Comparison of ENCODE assay signal across 1 cellular context in genomic region chr18:55346961-55347740, GRCh38.
TF ChIP-seq lines count a peak whose summit lies in the region.

No MANE protein-coding gene starts in this region.

TF ChIP-seq in GM23338, 12 proteins besides CTCF, POLR2A, EP300 and RAD21 (continued from another document):
- TF ChIP-seq, protein P1, sequence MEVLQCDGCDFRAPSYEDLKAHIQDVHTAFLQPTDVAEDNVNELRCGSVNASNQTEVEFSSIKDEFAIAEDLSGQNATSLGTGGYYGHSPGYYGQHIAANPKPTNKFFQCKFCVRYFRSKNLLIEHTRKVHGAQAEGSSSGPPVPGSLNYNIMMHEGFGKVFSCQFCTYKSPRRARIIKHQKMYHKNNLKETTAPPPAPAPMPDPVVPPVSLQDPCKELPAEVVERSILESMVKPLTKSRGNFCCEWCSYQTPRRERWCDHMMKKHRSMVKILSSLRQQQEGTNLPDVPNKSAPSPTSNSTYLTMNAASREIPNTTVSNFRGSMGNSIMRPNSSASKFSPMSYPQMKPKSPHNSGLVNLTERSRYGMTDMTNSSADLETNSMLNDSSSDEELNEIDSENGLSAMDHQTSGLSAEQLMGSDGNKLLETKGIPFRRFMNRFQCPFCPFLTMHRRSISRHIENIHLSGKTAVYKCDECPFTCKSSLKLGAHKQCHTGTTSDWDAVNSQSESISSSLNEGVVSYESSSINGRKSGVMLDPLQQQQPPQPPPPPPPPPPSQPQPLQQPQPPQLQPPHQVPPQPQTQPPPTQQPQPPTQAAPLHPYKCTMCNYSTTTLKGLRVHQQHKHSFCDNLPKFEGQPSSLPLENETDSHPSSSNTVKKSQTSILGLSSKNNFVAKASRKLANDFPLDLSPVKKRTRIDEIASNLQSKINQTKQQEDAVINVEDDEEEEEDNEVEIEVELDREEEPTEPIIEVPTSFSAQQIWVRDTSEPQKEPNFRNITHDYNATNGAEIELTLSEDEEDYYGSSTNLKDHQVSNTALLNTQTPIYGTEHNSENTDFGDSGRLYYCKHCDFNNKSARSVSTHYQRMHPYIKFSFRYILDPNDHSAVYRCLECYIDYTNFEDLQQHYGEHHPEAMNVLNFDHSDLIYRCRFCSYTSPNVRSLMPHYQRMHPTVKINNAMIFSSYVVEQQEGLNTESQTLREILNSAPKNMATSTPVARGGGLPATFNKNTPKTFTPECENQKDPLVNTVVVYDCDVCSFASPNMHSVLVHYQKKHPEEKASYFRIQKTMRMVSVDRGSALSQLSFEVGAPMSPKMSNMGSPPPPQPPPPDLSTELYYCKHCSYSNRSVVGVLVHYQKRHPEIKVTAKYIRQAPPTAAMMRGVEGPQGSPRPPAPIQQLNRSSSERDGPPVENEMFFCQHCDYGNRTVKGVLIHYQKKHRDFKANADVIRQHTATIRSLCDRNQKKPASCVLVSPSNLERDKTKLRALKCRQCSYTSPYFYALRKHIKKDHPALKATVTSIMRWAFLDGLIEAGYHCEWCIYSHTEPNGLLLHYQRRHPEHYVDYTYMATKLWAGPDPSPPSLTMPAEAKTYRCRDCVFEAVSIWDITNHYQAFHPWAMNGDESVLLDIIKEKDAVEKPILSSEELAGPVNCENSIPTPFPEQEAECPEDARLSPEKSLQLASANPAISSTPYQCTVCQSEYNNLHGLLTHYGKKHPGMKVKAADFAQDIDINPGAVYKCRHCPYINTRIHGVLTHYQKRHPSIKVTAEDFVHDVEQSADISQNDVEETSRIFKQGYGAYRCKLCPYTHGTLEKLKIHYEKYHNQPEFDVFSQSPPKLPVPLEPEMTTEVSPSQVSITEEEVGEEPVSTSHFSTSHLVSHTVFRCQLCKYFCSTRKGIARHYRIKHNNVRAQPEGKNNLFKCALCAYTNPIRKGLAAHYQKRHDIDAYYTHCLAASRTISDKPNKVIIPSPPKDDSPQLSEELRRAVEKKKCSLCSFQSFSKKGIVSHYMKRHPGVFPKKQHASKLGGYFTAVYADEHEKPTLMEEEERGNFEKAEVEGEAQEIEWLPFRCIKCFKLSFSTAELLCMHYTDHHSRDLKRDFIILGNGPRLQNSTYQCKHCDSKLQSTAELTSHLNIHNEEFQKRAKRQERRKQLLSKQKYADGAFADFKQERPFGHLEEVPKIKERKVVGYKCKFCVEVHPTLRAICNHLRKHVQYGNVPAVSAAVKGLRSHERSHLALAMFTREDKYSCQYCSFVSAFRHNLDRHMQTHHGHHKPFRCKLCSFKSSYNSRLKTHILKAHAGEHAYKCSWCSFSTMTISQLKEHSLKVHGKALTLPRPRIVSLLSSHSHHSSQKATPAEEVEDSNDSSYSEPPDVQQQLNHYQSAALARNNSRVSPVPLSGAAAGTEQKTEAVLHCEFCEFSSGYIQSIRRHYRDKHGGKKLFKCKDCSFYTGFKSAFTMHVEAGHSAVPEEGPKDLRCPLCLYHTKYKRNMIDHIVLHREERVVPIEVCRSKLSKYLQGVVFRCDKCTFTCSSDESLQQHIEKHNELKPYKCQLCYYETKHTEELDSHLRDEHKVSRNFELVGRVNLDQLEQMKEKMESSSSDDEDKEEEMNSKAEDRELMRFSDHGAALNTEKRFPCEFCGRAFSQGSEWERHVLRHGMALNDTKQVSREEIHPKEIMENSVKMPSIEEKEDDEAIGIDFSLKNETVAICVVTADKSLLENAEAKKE (CRISPR knock-in tag; IDR thresholded peaks at IDR 0.05): no peak
- TF ChIP-seq CREB1 (CRISPR knock-in tag; IDR thresholded peaks at IDR 0.05; ENCODE audit: low read depth) (no peak), STAT1 (IDR thresholded peaks at IDR 0.05; ENCODE audit: unreplicated experiment) (no peak), ZNF114 (CRISPR knock-in tag; IDR thresholded peaks at IDR 0.05) (no peak), JUNB (IDR thresholded peaks at IDR 0.05; ENCODE audit: unreplicated experiment) (no peak), POLR2AphosphoS5 (IDR thresholded peaks at IDR 0.05; ENCODE audit: low read depth) (no peak), ZNF331 (CRISPR knock-in tag; IDR thresholded peaks at IDR 0.05; ENCODE audit: low read depth) (no peak)
- TF ChIP-seq, protein P2, sequence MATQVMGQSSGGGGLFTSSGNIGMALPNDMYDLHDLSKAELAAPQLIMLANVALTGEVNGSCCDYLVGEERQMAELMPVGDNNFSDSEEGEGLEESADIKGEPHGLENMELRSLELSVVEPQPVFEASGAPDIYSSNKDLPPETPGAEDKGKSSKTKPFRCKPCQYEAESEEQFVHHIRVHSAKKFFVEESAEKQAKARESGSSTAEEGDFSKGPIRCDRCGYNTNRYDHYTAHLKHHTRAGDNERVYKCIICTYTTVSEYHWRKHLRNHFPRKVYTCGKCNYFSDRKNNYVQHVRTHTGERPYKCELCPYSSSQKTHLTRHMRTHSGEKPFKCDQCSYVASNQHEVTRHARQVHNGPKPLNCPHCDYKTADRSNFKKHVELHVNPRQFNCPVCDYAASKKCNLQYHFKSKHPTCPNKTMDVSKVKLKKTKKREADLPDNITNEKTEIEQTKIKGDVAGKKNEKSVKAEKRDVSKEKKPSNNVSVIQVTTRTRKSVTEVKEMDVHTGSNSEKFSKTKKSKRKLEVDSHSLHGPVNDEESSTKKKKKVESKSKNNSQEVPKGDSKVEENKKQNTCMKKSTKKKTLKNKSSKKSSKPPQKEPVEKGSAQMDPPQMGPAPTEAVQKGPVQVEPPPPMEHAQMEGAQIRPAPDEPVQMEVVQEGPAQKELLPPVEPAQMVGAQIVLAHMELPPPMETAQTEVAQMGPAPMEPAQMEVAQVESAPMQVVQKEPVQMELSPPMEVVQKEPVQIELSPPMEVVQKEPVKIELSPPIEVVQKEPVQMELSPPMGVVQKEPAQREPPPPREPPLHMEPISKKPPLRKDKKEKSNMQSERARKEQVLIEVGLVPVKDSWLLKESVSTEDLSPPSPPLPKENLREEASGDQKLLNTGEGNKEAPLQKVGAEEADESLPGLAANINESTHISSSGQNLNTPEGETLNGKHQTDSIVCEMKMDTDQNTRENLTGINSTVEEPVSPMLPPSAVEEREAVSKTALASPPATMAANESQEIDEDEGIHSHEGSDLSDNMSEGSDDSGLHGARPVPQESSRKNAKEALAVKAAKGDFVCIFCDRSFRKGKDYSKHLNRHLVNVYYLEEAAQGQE (IDR thresholded peaks at IDR 0.05; ENCODE audit: unreplicated experiment): no peak
